ENCODE assay signal across 28 cellular contexts in genomic region chr11:72088076-72088806, GRCh38. TPM values are rescaled to one million over a fixed set of nuclear protein-coding genes. Genes with fewer than 3 reads are reported as not detected.
DNase-seq lines count a peak whose midpoint lies in the region; ATAC-seq lines count a peak whose summit lies in the region.
"Had no signal": no experiment of that assay in that cellular context is flagged by ENCODE, and none has a peak within 500 bp of the region (broad histone marks: within the 10 kb centered on the region; RNA-seq: fewer than 3 reads in every experiment).

No MANE protein-coding gene starts in this region.

- DNase-seq in activated naive CD4-positive, alpha-beta T cell treated with anti-CD3 and anti-CD28 coated beads, Interleukin-2, amount 50 U/mL, for 72 hours (ENCODE audit: low spot score in 2 of 2), result no peak
- no peak for DNase-seq in activated naive CD4-positive, alpha-beta T cell (lab: John Stamatoyannopoulos, UW)
- DNase-seq in iris pigment epithelial cell (ENCODE audit: low read depth) (peak; percentile 43), amygdala (lab: John Stamatoyannopoulos, UW) (no peak), NCI-H1092 treated with DMSO at 0.1 percent for 48 hours (lab: John Stamatoyannopoulos, UW) (no peak)
- no peak for DNase-seq in stimulated activated naive CD8-positive, alpha-beta T cell treated with anti-CD3 and anti-CD28 coated beads, Interleukin-15, amount 100 ng/mL, for 72 hours
- DNase-seq: activated CD8-positive, alpha-beta T cell treated with anti-CD3 and anti-CD28 coated beads, Interleukin-2, amount 10 ng/mL, durations not matched to agents 7 days and 5 days; activated naive CD8-positive, alpha-beta T cell treated with anti-CD3 and anti-CD28 coated beads, Interleukin-2, amount 10 ng/mL, durations not matched to agents 7 days and 5 days; body of pancreas; C1 segment of cervical spinal cord; effector CD4-positive, alpha-beta T cell; foreskin melanocyte; H7; naive B cell; NCI-H1048; NCI-H187; NCI-H748 treated with DMSO at 0.1 percent for 48 hours; OCI-M1; stimulated activated naive CD4-positive, alpha-beta T cell had no signal

- H3K4me3 Mint-ChIP-seq in activated naive CD8-positive, alpha-beta T cell, result no peak overlapping the region
- no peak overlapping the region for H3K4me3 Mint-ChIP-seq in stimulated activated naive CD8-positive, alpha-beta T cell treated with anti-CD3 and anti-CD28 coated beads, Interleukin-15, amount 100 ng/mL, for 72 hours
- H3K4me3 Mint-ChIP-seq: activated CD8-positive, alpha-beta T cell treated with anti-CD3 and anti-CD28 coated beads, Interleukin-2, amount 10 ng/mL, durations not matched to agents 7 days and 5 days; activated naive CD8-positive, alpha-beta T cell treated with anti-CD3 and anti-CD28 coated beads, Interleukin-2, amount 10 ng/mL, durations not matched to agents 7 days and 5 days; naive B cell had no signal

- peak; percentile 78 to 79 for ATAC-seq in activated naive CD4-positive, alpha-beta T cell treated with anti-CD3 and anti-CD28 coated beads, Interleukin-2, amount 50 U/mL, for 72 hours
- ATAC-seq in stimulated activated naive CD8-positive, alpha-beta T cell treated with anti-CD3 and anti-CD28 coated beads, Interleukin-15, amount 100 ng/mL, for 72 hours, result peak; percentile 53
- ATAC-seq in HG03139 (IDR thresholded peaks at IDR 0.05; ENCODE audit: unreplicated experiment), result no peak
- ATAC-seq: activated CD8-positive, alpha-beta T cell treated with anti-CD3 and anti-CD28 coated beads, Interleukin-2, amount 10 ng/mL, durations not matched to agents 7 days and 5 days; body of pancreas; HepG2; left lobe of liver had no signal

- H3K4me1 Mint-ChIP-seq in activated naive CD8-positive, alpha-beta T cell (ENCODE audit: low read depth), result peaks cover 13% of the 10 kb centered on the region
- peaks cover 16% of the 10 kb centered on the region for H3K4me1 Mint-ChIP-seq in stimulated activated naive CD8-positive, alpha-beta T cell treated with anti-CD3 and anti-CD28 coated beads, Interleukin-15, amount 100 ng/mL, for 72 hours

- no peaks in the 10 kb centered on the region for H3K9me3 Mint-ChIP-seq in activated naive CD4-positive, alpha-beta T cell treated with anti-CD3 and anti-CD28 coated beads, Interleukin-2, amount 50 U/mL, for 72 hours
- no peaks in the 10 kb centered on the region for H3K9me3 Mint-ChIP-seq in activated naive CD8-positive, alpha-beta T cell (ENCODE audit: low read depth)
- no peaks in the 10 kb centered on the region for H3K9me3 Mint-ChIP-seq in stimulated activated naive CD8-positive, alpha-beta T cell treated with anti-CD3 and anti-CD28 coated beads, Interleukin-15, amount 100 ng/mL, for 72 hours
- H3K9me3 Mint-ChIP-seq: activated naive CD8-positive, alpha-beta T cell treated with anti-CD3 and anti-CD28 coated beads, Interleukin-2, amount 10 ng/mL, durations not matched to agents 7 days and 5 days; naive B cell had no signal

- peak overlapping the region; percentile 40 to 81 for H3K27ac Mint-ChIP-seq in activated naive CD4-positive, alpha-beta T cell treated with anti-CD3 and anti-CD28 coated beads, Interleukin-2, amount 50 U/mL, for 72 hours
- peak overlapping the region; percentile 30 for H3K27ac Mint-ChIP-seq in activated naive CD8-positive, alpha-beta T cell
- H3K27ac Mint-ChIP-seq in stimulated activated naive CD8-positive, alpha-beta T cell treated with anti-CD3 and anti-CD28 coated beads, Interleukin-15, amount 100 ng/mL, for 72 hours, result peak overlapping the region in 1 of 2 donors; percentile 15
- H3K27ac Mint-ChIP-seq: activated CD8-positive, alpha-beta T cell treated with anti-CD3 and anti-CD28 coated beads, Interleukin-2, amount 10 ng/mL, durations not matched to agents 7 days and 5 days; activated naive CD8-positive, alpha-beta T cell treated with anti-CD3 and anti-CD28 coated beads, Interleukin-2, amount 10 ng/mL, durations not matched to agents 7 days and 5 days had no signal

- H3K36me3 Mint-ChIP-seq in activated naive CD4-positive, alpha-beta T cell treated with anti-CD3 and anti-CD28 coated beads, Interleukin-2, amount 50 U/mL, for 72 hours, result no peaks in the 10 kb centered on the region
- H3K36me3 Mint-ChIP-seq in activated naive CD8-positive, alpha-beta T cell, result peaks cover 3% of the 10 kb centered on the region

- no peaks in the 10 kb centered on the region for H3K27me3 Mint-ChIP-seq in activated naive CD8-positive, alpha-beta T cell
- no peaks in the 10 kb centered on the region for H3K27me3 Mint-ChIP-seq in stimulated activated naive CD8-positive, alpha-beta T cell treated with anti-CD3 and anti-CD28 coated beads, Interleukin-15, amount 100 ng/mL, for 72 hours
- H3K27me3 Mint-ChIP-seq: activated naive CD8-positive, alpha-beta T cell treated with anti-CD3 and anti-CD28 coated beads, Interleukin-2, amount 10 ng/mL, durations not matched to agents 7 days and 5 days; naive B cell had no signal

RNA-seq across cellular contexts. Expression of gene LRRC51, which starts 7.6 kb away (rescaled TPM):
- total RNA-seq in activated naive CD4-positive, alpha-beta T cell treated with anti-CD3 and anti-CD28 coated beads, Interleukin-2, amount 50 U/mL, for 72 hours, result 1 to 10 TPM; 4.1 to 8.3 TPM

RNA-seq across cellular contexts. Expression of gene NUMA1, which starts 7.9 kb away (rescaled TPM):
- total RNA-seq in activated naive CD4-positive, alpha-beta T cell treated with anti-CD3 and anti-CD28 coated beads, Interleukin-2, amount 50 U/mL, for 72 hours, result 100 to 1,000 TPM; 206 to 209 TPM

RNA-seq across cellular contexts. Expression of gene LAMTOR1, which starts 14.9 kb away (rescaled TPM):
- 10 to 100 TPM; 40.9 to 60.0 TPM for total RNA-seq in activated naive CD4-positive, alpha-beta T cell treated with anti-CD3 and anti-CD28 coated beads, Interleukin-2, amount 50 U/mL, for 72 hours

RNA-seq across cellular contexts. Expression of gene TOMT, which starts 17.5 kb away (rescaled TPM):
- total RNA-seq in activated naive CD4-positive, alpha-beta T cell treated with anti-CD3 and anti-CD28 coated beads, Interleukin-2, amount 50 U/mL, for 72 hours, result not detected
- total RNA-seq: activated CD8-positive, alpha-beta T cell treated with anti-CD3 and anti-CD28 coated beads, Interleukin-2, amount 10 ng/mL, durations not matched to agents 7 days and 5 days; activated naive CD8-positive, alpha-beta T cell treated with anti-CD3 and anti-CD28 coated beads, Interleukin-2, amount 10 ng/mL, durations not matched to agents 7 days and 5 days; body of pancreas; chondrocyte; hepatocyte; HepG2; omental fat pad; renal cortical epithelial cell; tibial nerve had no signal

RNA-seq across cellular contexts. Expression of gene ANAPC15, which starts 24.3 kb away (rescaled TPM):
- total RNA-seq in activated naive CD4-positive, alpha-beta T cell treated with anti-CD3 and anti-CD28 coated beads, Interleukin-2, amount 50 U/mL, for 72 hours, result 10 to 100 TPM; 50.5 to 60.1 TPM
